Comparison of ENCODE assay signal across 15 cellular contexts in genomic region chr13:99018418-99019180, GRCh38. TPM values are rescaled to one million over a fixed set of nuclear protein-coding genes. Genes with fewer than 3 reads are reported as not detected.
DNase-seq lines count a peak whose midpoint lies in the region; ATAC-seq, FAIRE-seq and TF ChIP-seq lines count a peak whose summit lies in the region.
"Had no signal": no experiment of that assay in that cellular context is flagged by ENCODE, and none has a peak within 500 bp of the region (broad histone marks: within the 10 kb centered on the region; RNA-seq: fewer than 3 reads in every experiment).

No MANE protein-coding gene starts in this region.

- peak overlapping the region in 1 of 8 donors; percentile 40 for H3K27ac Mint-ChIP-seq in CD8-positive, alpha-beta memory T cell
- H3K27ac Mint-ChIP-seq: natural killer cell had no signal

- no peak overlapping the region for H3K27ac ChIP-seq in esophagus squamous epithelium
- H3K27ac ChIP-seq in CD8-positive, alpha-beta memory T cell (ENCODE audit: low read depth, low read length): no peak overlapping the region

- in situ Hi-C loops in ACHN (cut with HindIII; ENCODE audit: low pct_ligation_motif_present, low pct_unique_long_range_greater_than_20kb, low sequenced_read_pairs): no loop called here

- H3K4me1 ChIP-seq in esophagus squamous epithelium: peaks cover 5 to 45% (median 26%) of the 10 kb centered on the region in 3 donors
- peaks cover 30% of the 10 kb centered on the region for H3K4me1 ChIP-seq in CD8-positive, alpha-beta memory T cell (ENCODE audit: insufficient read depth, low read length)

- intact Hi-C loops in esophagus squamous epithelium (cut with DNase I): no loop called here

- TF ChIP-seq CTCF in esophagus squamous epithelium (IDR thresholded peaks at IDR 0.05): no peak

- no peaks in the 10 kb centered on the region for H3K9me3 Mint-ChIP-seq in CD8-positive, alpha-beta memory T cell
- H3K9me3 Mint-ChIP-seq: brain, natural killer cell had no signal

- CTCF ChIA-PET in CD8-positive, alpha-beta memory T cell (lab: Charles Lee): interaction anchor here (1.0 kb wide), 1 partner anchor 16 kb away, joined by 3 read pairs; no protein-coding TSS in a partner anchor

- H3K4me1 Mint-ChIP-seq in CD8-positive, alpha-beta memory T cell: peaks cover 58 to 80% (median 65%) of the 10 kb centered on the region in 3 donors

- H3K36me3 Mint-ChIP-seq in CD8-positive, alpha-beta memory T cell: peaks cover 0 to 1% (median 0%) of the 10 kb centered on the region in 3 donors
- H3K36me3 Mint-ChIP-seq: brain, natural killer cell had no signal

- H3K9me3 ChIP-seq in esophagus squamous epithelium: no peaks in the 10 kb centered on the region
- H3K9me3 ChIP-seq in CD8-positive, alpha-beta memory T cell (ENCODE audit: low read length): no peaks in the 10 kb centered on the region

- ATAC-seq in GM19395 (IDR thresholded peaks at IDR 0.05; ENCODE audit: unreplicated experiment): no peak
- ATAC-seq: natural killer cell had no signal

- TF ChIP-seq POLR2A in H54 (IDR thresholded peaks at IDR 0.05; ENCODE audit: low read depth, low read length) (no peak), esophagus squamous epithelium (IDR thresholded peaks at IDR 0.05) (no peak)

- no peaks in the 10 kb centered on the region for H3K27me3 ChIP-seq in esophagus squamous epithelium
- no peaks in the 10 kb centered on the region for H3K27me3 ChIP-seq in CD8-positive, alpha-beta memory T cell (ENCODE audit: insufficient read depth, low read length, poor library complexity, severe bottlenecking)

- H3K27me3 Mint-ChIP-seq in CD8-positive, alpha-beta memory T cell: no peaks in the 10 kb centered on the region

- H3K36me3 ChIP-seq in esophagus squamous epithelium: no peaks in the 10 kb centered on the region
- H3K36me3 ChIP-seq in CD8-positive, alpha-beta memory T cell (ENCODE audit: insufficient read depth, low read length): no peaks in the 10 kb centered on the region

- WGBS in esophagus squamous epithelium, 2 donors: 78 to 80% methylated on average over 3 of the region's 3 CpGs

- peak; percentile 91 for FAIRE-seq in H54 (lab: Jason Lieb, UNC)
- FAIRE-seq: endothelial cell of umbilical vein, H1, kidney had no signal

- POLR2A ChIA-PET in CD8-positive, alpha-beta memory T cell (lab: Charles Lee): no interaction called here

- DNase-seq in ACHN (peak; percentile 13), H54 (ENCODE audit: insufficient read length, low spot score) (no peak), amniotic stem cell (lab: John Stamatoyannopoulos, UW) (peak; percentile 14), glomerular visceral epithelial cell (ENCODE audit: extremely low spot score) (peak; percentile 25), esophagus squamous epithelium (lab: John Stamatoyannopoulos, UW) (no peak), NCI-H1436 (lab: John Stamatoyannopoulos, UW) (no peak)
- no peak for DNase-seq in CD8-positive, alpha-beta memory T cell
- DNase-seq: kidney, natural killer cell, NCI-H2029 treated with DMSO at 0.1 percent for 48 hours, T-helper 2 cell had no signal

- H3K4me3 ChIP-seq in esophagus squamous epithelium: no peak overlapping the region
- no peak overlapping the region for H3K4me3 ChIP-seq in CD8-positive, alpha-beta memory T cell (ENCODE audit: low read length)

- H3K4me3 Mint-ChIP-seq in CD8-positive, alpha-beta memory T cell: no peak overlapping the region
- H3K4me3 Mint-ChIP-seq: brain, natural killer cell had no signal

RNA-seq across cellular contexts. Expression of gene DOCK9, which starts 40.7 kb away (rescaled TPM):
- 100 to 1,000 TPM in 3 of 4 donors, 10 to 100 TPM in 1; 94.7 to 240 (median 150) TPM for total RNA-seq in esophagus squamous epithelium
- 10 to 100 TPM; 35.4 to 38.9 TPM for total RNA-seq in CD8-positive, alpha-beta memory T cell
- 23.9 TPM for polyA plus RNA-seq in CD8-positive, alpha-beta memory T cell

Comparison
In these comparisons a context has a peak if more than half of its experiments do, and no peak if none do; other contexts are left out.
1. DNase-seq: peak in ACHN (single experiment), amniotic stem cell (single experiment) and glomerular visceral epithelial cell (single experiment); none in H54 (single experiment), esophagus squamous epithelium (single experiment), NCI-H1436 (single experiment) and CD8-positive, alpha-beta memory T cell (0 of 5).